In genomic region chr18:70371085-70371735, GRCh38 we compare ENCODE assay signal across 13 cellular contexts.
"Had no signal": no experiment of that assay in that cellular context is flagged by ENCODE, and none has a peak within 500 bp of the region (broad histone marks: within the 10 kb centered on the region; RNA-seq: fewer than 3 reads in every experiment).

No MANE protein-coding gene starts in this region.

- H3K4me1 ChIP-seq: gastrocnemius medialis, thyroid gland had no signal

- H3K36me3 ChIP-seq: gastrocnemius medialis, thyroid gland had no signal

- H3K4me1 Mint-ChIP-seq: activated CD4-positive, alpha-beta memory T cell treated with anti-CD3 and anti-CD28 coated beads, Interleukin-2, amount 10 ng/mL, durations not matched to agents 7 days and 5 days; activated naive CD8-positive, alpha-beta T cell treated with anti-CD3 and anti-CD28 coated beads for 36 hours had no signal

- H3K27ac Mint-ChIP-seq: activated CD4-positive, alpha-beta memory T cell treated with anti-CD3 and anti-CD28 coated beads, Interleukin-2, amount 10 ng/mL, durations not matched to agents 7 days and 5 days; activated naive CD8-positive, alpha-beta T cell treated with anti-CD3 and anti-CD28 coated beads for 36 hours had no signal

- H3K9me3 Mint-ChIP-seq: activated CD4-positive, alpha-beta memory T cell treated with anti-CD3 and anti-CD28 coated beads, Interleukin-2, amount 10 ng/mL, durations not matched to agents 7 days and 5 days; activated naive CD8-positive, alpha-beta T cell treated with anti-CD3 and anti-CD28 coated beads for 36 hours had no signal

- H3K27ac ChIP-seq: gastrocnemius medialis, thyroid gland had no signal

- H3K4me3 Mint-ChIP-seq: activated CD4-positive, alpha-beta memory T cell treated with anti-CD3 and anti-CD28 coated beads, Interleukin-2, amount 10 ng/mL, durations not matched to agents 7 days and 5 days; activated naive CD8-positive, alpha-beta T cell treated with anti-CD3 and anti-CD28 coated beads for 36 hours; neural crest cell had no signal

- H3K9me3 ChIP-seq: gastrocnemius medialis, thyroid gland had no signal

- H3K27me3 ChIP-seq: gastrocnemius medialis, thyroid gland had no signal

- DNase-seq: activated CD4-positive, alpha-beta memory T cell treated with anti-CD3 and anti-CD28 coated beads, Interleukin-2, amount 10 ng/mL, durations not matched to agents 7 days and 5 days; activated gamma-delta T cell treated with Interleukin-2 at 50 U/mL for 16 hours; activated naive CD8-positive, alpha-beta T cell treated with anti-CD3 and anti-CD28 coated beads for 36 hours; activated T-cell treated with anti-CD3 and anti-CD28 coated beads, Interleukin-2, amount 50 U/mL, for 48 hours; aorta; gastrocnemius medialis; kidney; retina; T-helper 9 cell; thyroid gland had no signal

- FAIRE-seq: kidney, urothelium cell line had no signal

- ATAC-seq: gastrocnemius medialis had no signal

- H3K36me3 Mint-ChIP-seq: activated naive CD8-positive, alpha-beta T cell treated with anti-CD3 and anti-CD28 coated beads for 36 hours had no signal

- H3K4me3 ChIP-seq: gastrocnemius medialis, skin epidermis, thyroid gland had no signal
